Comparison of ENCODE assay signal across 21 cellular contexts in the genomic region with DNA sequence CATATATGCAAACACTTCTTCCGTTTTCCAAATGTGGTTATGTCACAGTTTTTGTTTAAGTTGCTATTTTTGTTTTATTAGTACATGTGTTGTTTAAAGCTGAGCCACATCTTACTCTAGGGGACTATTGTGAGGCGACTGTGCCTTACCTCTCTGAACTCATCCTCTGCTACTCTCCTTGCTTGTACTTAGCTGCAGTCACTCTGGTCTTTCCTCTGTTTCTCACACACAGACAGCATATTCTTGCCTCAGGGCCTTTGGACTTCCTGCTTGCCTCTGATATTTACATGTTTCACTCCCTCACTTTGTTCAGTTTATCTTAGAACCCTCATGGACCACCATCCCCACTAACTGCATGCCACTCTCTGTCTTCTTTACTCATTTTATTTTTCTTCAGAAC.
DNase-seq lines count a peak whose midpoint lies in the region; ATAC-seq and TF ChIP-seq lines count a peak whose summit lies in the region.
"Had no signal": no experiment of that assay in that cellular context is flagged by ENCODE, and none has a peak within 500 bp of the region (broad histone marks: within the 10 kb centered on the region; RNA-seq: fewer than 3 reads in every experiment).

No MANE protein-coding gene starts in this region.

- H3K79me2 ChIP-seq in SK-N-SH (ENCODE audit: insufficient read depth), result peaks cover 3% of the 10 kb centered on the region; the same call in 1 of the 2 replicates

- no peaks in the 10 kb centered on the region for H3K4me1 ChIP-seq in SK-N-SH (ENCODE audit: control insufficient read depth in 1 of 2, insufficient read depth in 2 of 2, low read depth in 1 of 2, low read length in 1 of 2)
- H3K4me1 ChIP-seq: heart left ventricle had no signal

- H3K4me3 ChIP-seq in SK-N-SH (ENCODE audit: low read depth in 2 of 2, low read length in 1 of 2), result no peak overlapping the region
- no peak overlapping the region for H3K4me3 ChIP-seq in SK-N-MC
- H3K4me3 ChIP-seq: adrenal gland, heart left ventricle, lung, transverse colon had no signal

- H3K4me2 ChIP-seq in SK-N-SH, result no peak overlapping the region

- no peak for TF ChIP-seq RAD21 in SK-N-SH (IDR thresholded peaks at IDR 0.05; ENCODE audit: low read length)

- H3K9ac ChIP-seq in SK-N-SH (no peak overlapping the region), SK-N-MC (ENCODE audit: insufficient read length) (no peak overlapping the region)

- H3K27ac ChIP-seq in SK-N-SH (ENCODE audit: low read depth in 2 of 2, low read length in 1 of 2) (no peak overlapping the region), SK-N-MC (no peak overlapping the region)
- H3K27ac ChIP-seq: 22Rv1, adrenal gland, heart left ventricle, transverse colon had no signal

- ATAC-seq in SK-N-SH treated with all-trans-retinoic acid at 6 μM for 48 hours, result no peak
- peak; percentile 40 for ATAC-seq in left colon
- no peak for ATAC-seq in HG03280 (IDR thresholded peaks at IDR 0.05; ENCODE audit: unreplicated experiment)
- ATAC-seq: activated CD4-positive, CD25-positive, alpha-beta regulatory T cell treated with anti-CD3 and anti-CD28 coated beads, Interleukin-2, amount 50 U/mL, for 24 hours; heart left ventricle had no signal

- TF ChIP-seq CTCF in SK-N-SH (IDR thresholded peaks at IDR 0.05), result no peak

- TF ChIP-seq EP300 in SK-N-SH (IDR thresholded peaks at IDR 0.05; ENCODE audit: borderline replicate concordance in 1 of 2, low read depth in 1 of 2, low read length in 1 of 2), result no peak

- CTCF ChIA-PET in SK-N-SH (lab: Yijun Ruan, JAX), result interaction anchor here (0.6 to 1.5 kb wide), 3 partner anchors 18 to 203 kb away, joined by 3 to 5 read pairs (median 3); no protein-coding TSS in a partner anchor

- peaks cover 32 to 66% of the 10 kb centered on the region in 2 experiments for H3K36me3 ChIP-seq in SK-N-SH (replicated peaks in 1 of 2; ENCODE audit: control insufficient read depth in 1 of 2, insufficient read depth in 2 of 2, low read length in 1 of 2)
- no peaks in the 10 kb centered on the region for H3K36me3 ChIP-seq in SK-N-MC (ENCODE audit: insufficient read depth, low read length)

- no peak overlapping the region for H2AFZ ChIP-seq in SK-N-SH (ENCODE audit: low read depth)

- 86% methylated on average over 2 of the region's 2 CpGs for WGBS in SK-N-SH (ENCODE audit: low lambda C conversion rate)

- no peaks in the 10 kb centered on the region for H3K9me3 ChIP-seq in SK-N-SH
- H3K9me3 ChIP-seq in SK-N-MC (ENCODE audit: low read depth, low read length), result no peaks in the 10 kb centered on the region
- H3K9me3 ChIP-seq: adrenal gland, heart left ventricle, transverse colon had no signal

- POLR2A ChIA-PET in SK-N-SH (lab: Yijun Ruan, JAX), result no interaction called here

- DNase-seq in SK-N-SH (peak; percentile 7), EH (ENCODE audit: low read depth) (peak; percentile 24), SK-N-MC (ENCODE audit: low read depth, low spot score) (peak; percentile 3), left colon (no peak), anterior cingulate cortex (lab: John Stamatoyannopoulos, UW) (no peak)
- DNase-seq in stimulated activated CD4-positive, alpha-beta T cell treated with anti-CD3 and anti-CD28 coated beads, Interleukin-12 subunit alpha, Interleukin-12 subunit beta, amount 100 ng/mL, for 4 hours, result no peak
- DNase-seq: adrenal gland; effector CD4-positive, alpha-beta T cell; GOT3; heart left ventricle; IMR-90; NCI-H187 treated with DMSO at 0.1 percent for 48 hours; NCI-H446 treated with DMSO at 0.1 percent for 48 hours; SHP77 treated with DMSO at 0.1 percent for 48 hours; stimulated activated naive CD4-positive, alpha-beta T cell; transverse colon had no signal

- H4K20me1 ChIP-seq in SK-N-SH (ENCODE audit: insufficient read depth), result no peaks in the 10 kb centered on the region

- intact Hi-C loops in left colon (cut with DNase I, micrococcal nuclease), result no loop called here

- H3K27me3 ChIP-seq in SK-N-SH (ENCODE audit: insufficient read depth), result no peaks in the 10 kb centered on the region
- H3K27me3 ChIP-seq: adrenal gland, heart left ventricle, transverse colon had no signal

- H3K9me2 ChIP-seq in SK-N-SH, result no peaks in the 10 kb centered on the region

- H3F3A ChIP-seq in SK-N-SH (replicated peaks; ENCODE audit: insufficient read depth), result no peaks in the 10 kb centered on the region

TF ChIP-seq in SK-N-SH, 30 proteins besides CTCF, POLR2A, EP300 and RAD21:
- TF ChIP-seq SMC3 (IDR thresholded peaks at IDR 0.05; ENCODE audit: low read depth, low read length), result no peak

TF ChIP-seq in SK-N-SH treated with all-trans-retinoic acid at 6 μM for 48 hours, 23 proteins besides CTCF, POLR2A, EP300 and RAD21:
- no peak for TF ChIP-seq RARB (CRISPR knock-in tag; IDR thresholded peaks at IDR 0.05)
- TF ChIP-seq GLIS3 (CRISPR knock-in tag; IDR thresholded peaks at IDR 0.05), result no peak
- TF ChIP-seq ZNF565 (CRISPR knock-in tag; conservative IDR thresholded peaks at IDR 0.05; ENCODE audit: low read depth), result no peak
- TF ChIP-seq ZC3H10 (CRISPR knock-in tag; IDR thresholded peaks at IDR 0.05), result no peak
- no peak for TF ChIP-seq TCF4 (CRISPR knock-in tag; IDR thresholded peaks at IDR 0.05; ENCODE audit: borderline replicate concordance)
- TF ChIP-seq, protein P1, sequence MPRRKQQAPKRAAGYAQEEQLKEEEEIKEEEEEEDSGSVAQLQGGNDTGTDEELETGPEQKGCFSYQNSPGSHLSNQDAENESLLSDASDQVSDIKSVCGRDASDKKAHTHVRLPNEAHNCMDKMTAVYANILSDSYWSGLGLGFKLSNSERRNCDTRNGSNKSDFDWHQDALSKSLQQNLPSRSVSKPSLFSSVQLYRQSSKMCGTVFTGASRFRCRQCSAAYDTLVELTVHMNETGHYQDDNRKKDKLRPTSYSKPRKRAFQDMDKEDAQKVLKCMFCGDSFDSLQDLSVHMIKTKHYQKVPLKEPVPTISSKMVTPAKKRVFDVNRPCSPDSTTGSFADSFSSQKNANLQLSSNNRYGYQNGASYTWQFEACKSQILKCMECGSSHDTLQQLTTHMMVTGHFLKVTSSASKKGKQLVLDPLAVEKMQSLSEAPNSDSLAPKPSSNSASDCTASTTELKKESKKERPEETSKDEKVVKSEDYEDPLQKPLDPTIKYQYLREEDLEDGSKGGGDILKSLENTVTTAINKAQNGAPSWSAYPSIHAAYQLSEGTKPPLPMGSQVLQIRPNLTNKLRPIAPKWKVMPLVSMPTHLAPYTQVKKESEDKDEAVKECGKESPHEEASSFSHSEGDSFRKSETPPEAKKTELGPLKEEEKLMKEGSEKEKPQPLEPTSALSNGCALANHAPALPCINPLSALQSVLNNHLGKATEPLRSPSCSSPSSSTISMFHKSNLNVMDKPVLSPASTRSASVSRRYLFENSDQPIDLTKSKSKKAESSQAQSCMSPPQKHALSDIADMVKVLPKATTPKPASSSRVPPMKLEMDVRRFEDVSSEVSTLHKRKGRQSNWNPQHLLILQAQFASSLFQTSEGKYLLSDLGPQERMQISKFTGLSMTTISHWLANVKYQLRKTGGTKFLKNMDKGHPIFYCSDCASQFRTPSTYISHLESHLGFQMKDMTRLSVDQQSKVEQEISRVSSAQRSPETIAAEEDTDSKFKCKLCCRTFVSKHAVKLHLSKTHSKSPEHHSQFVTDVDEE (CRISPR knock-in tag; IDR thresholded peaks at IDR 0.05), result no peak
- no peak for TF ChIP-seq ZFP30 (CRISPR knock-in tag; IDR thresholded peaks at IDR 0.05)
- no peak for TF ChIP-seq ESRRG (CRISPR knock-in tag; IDR thresholded peaks at IDR 0.05)
- no peak for TF ChIP-seq ARNTL (CRISPR knock-in tag; IDR thresholded peaks at IDR 0.05; ENCODE audit: borderline replicate concordance, low read depth)
- no peak for TF ChIP-seq CSDC2 (CRISPR knock-in tag; IDR thresholded peaks at IDR 0.05)
- no peak for TF ChIP-seq ZFP3 (CRISPR knock-in tag; IDR thresholded peaks at IDR 0.05)
- no peak for TF ChIP-seq ISL1 (CRISPR knock-in tag; IDR thresholded peaks at IDR 0.05)
- no peak for TF ChIP-seq PPARA (CRISPR knock-in tag; IDR thresholded peaks at IDR 0.05; ENCODE audit: borderline replicate concordance)

Comparison
In these comparisons a context has a peak if more than half of its experiments do, and no peak if none do; other contexts are left out.
1. DNase-seq: peak in SK-N-SH (single experiment), EH (single experiment) and SK-N-MC (single experiment); none in left colon (0 of 2), anterior cingulate cortex (0 of 58) and stimulated activated CD4-positive, alpha-beta T cell treated with anti-CD3 and anti-CD28 coated beads, Interleukin-12 subunit alpha, Interleukin-12 subunit beta, amount 100 ng/mL, for 4 hours (single experiment).